ENCODE assay signal across 8 cellular contexts in genomic region chr7:7181519-7182155, GRCh38. TPM values are rescaled to one million over a fixed set of nuclear protein-coding genes. Genes with fewer than 3 reads are reported as not detected.
A peak's percentile ranks its signal among the peaks of the same experiment; 100 is the strongest.
DNase-seq lines count a peak whose midpoint lies in the region; ATAC-seq and TF ChIP-seq lines count a peak whose summit lies in the region.

No MANE protein-coding gene starts in this region.

- DNase-seq in NCI-H2196 treated with DMSO at 0.1 percent for 48 hours (lab: John Stamatoyannopoulos, UW; ENCODE audit: unreplicated experiment) (peak; percentile 34), endothelial cell (ENCODE audit: low spot score) (peak; percentile 18), mucosa of descending colon (peak; percentile 50 to 72 (median 59)), substantia nigra (lab: John Stamatoyannopoulos, UW) (peak in 19 of 49 donors; percentile 5 to 68 (median 18))
- peak; percentile 38 for DNase-seq in activated CD4-positive, alpha-beta T cell treated with anti-CD3 and anti-CD28 coated beads, Interleukin-2, amount 50 U/mL, for 1 hour

- H3K27ac ChIP-seq in ACC112 (ENCODE audit: low read depth, low read length) (peak overlapping the region; percentile 65), substantia nigra (ENCODE audit: low read depth, low read length, poor library complexity, severe bottlenecking) (peak overlapping the region; percentile 95)

- peak overlapping the region; percentile 98 for H3K4me3 ChIP-seq in ACC112 (ENCODE audit: low read depth, low read length)
- H3K4me3 ChIP-seq in mucosa of descending colon, result peak overlapping the region; percentile 85

- intact Hi-C loops in mucosa of descending colon (cut with DNase I, micrococcal nuclease), result no loop called here

- H3K27me3 Mint-ChIP-seq in endothelial cell (ENCODE audit: unreplicated experiment), result peaks cover 10% of the 10 kb centered on the region

- ATAC-seq in GM18517 (IDR thresholded peaks at IDR 0.05; ENCODE audit: unreplicated experiment) (peak; percentile 39), HG03025 (IDR thresholded peaks at IDR 0.05; ENCODE audit: low FRiP score, unreplicated experiment) (peak; percentile 49), mucosa of descending colon (peak; percentile 58)

- H3K27ac Mint-ChIP-seq in endothelial cell (ENCODE audit: unreplicated experiment), result peak overlapping the region; percentile 97

- no peaks in the 10 kb centered on the region for H3K9me3 Mint-ChIP-seq in endothelial cell (ENCODE audit: unreplicated experiment)

- peaks cover 4% of the 10 kb centered on the region for H3K36me3 Mint-ChIP-seq in endothelial cell (ENCODE audit: low read depth, unreplicated experiment)

- peak overlapping the region; percentile 97 for H3K4me3 Mint-ChIP-seq in endothelial cell (ENCODE audit: unreplicated experiment)

- 0 out of 2 replicates have a peak, but pooled peaks cover 4% of the 10 kb centered on the region for H3K36me3 ChIP-seq in ACC112 (ENCODE audit: insufficient read depth, low read length)
- H3K36me3 ChIP-seq in mucosa of descending colon (ENCODE audit: low read depth), result peaks cover 5% of the 10 kb centered on the region

- H3K4me1 ChIP-seq in ACC112 (ENCODE audit: control insufficient read depth, insufficient read depth, low read length, unreplicated experiment) (peaks cover 44% of the 10 kb centered on the region), mucosa of descending colon (ENCODE audit: low read depth) (peaks cover 5% of the 10 kb centered on the region)

- peaks cover 65% of the 10 kb centered on the region for H3K79me2 ChIP-seq in ACC112 (ENCODE audit: control insufficient read depth, insufficient read depth, low read length, unreplicated experiment)

- H3K9me3 ChIP-seq in mucosa of descending colon, result no peaks in the 10 kb centered on the region

- H2AFZ ChIP-seq in ACC112 (ENCODE audit: low read length, unreplicated experiment), result peak overlapping the region; percentile 34

- peaks cover 28% of the 10 kb centered on the region for H3K4me1 Mint-ChIP-seq in endothelial cell (ENCODE audit: unreplicated experiment)

- TF ChIP-seq CTCF in endothelial cell (IDR thresholded peaks at IDR 0.05; ENCODE audit: unreplicated experiment) (no peak), mucosa of descending colon (IDR thresholded peaks at IDR 0.05) (no peak)

- no peaks in the 10 kb centered on the region for H3K27me3 ChIP-seq in ACC112 (ENCODE audit: insufficient read depth, low read length)

RNA-seq across cellular contexts. Expression of gene C1GALT1, which starts 0.7 kb away (rescaled TPM):
- total RNA-seq in endothelial cell (ENCODE audit: unreplicated experiment) (39.7 TPM), mucosa of descending colon (10 to 100 TPM; 23.3 to 38.9 (median 30.1) TPM)
